1 cellular context compared by ENCODE assay signal in genomic region chr11:306645-307371, GRCh38.
A peak's percentile ranks its signal among the peaks of the same experiment; 100 is the strongest.
TF ChIP-seq lines count a peak whose summit lies in the region.

No MANE protein-coding gene starts in this region.

TF ChIP-seq in HepG2, 621 proteins besides CTCF, POLR2A, EP300 and RAD21:
- TF ChIP-seq THRA (CRISPR knock-in tag; IDR thresholded peaks at IDR 0.05; ENCODE audit: borderline replicate concordance) (0 out of 2 replicates have a peak, but pooled peaks have one; percentile 21), KMT2B (CRISPR knock-in tag; IDR thresholded peaks at IDR 0.05) (no peak), ZNF33B (CRISPR knock-in tag; IDR thresholded peaks at IDR 0.05) (no peak), ZBTB38 (CRISPR knock-in tag; IDR thresholded peaks at IDR 0.05) (peak; percentile 98), HIVEP1 (CRISPR knock-in tag; IDR thresholded peaks at IDR 0.05) (0 out of 2 replicates have a peak, but pooled peaks have one; percentile 33), ZFY (CRISPR knock-in tag; IDR thresholded peaks at IDR 0.05) (peak; percentile 35; the same call in 1 of the 2 replicates), NFKB2 (CRISPR knock-in tag; IDR thresholded peaks at IDR 0.05; ENCODE audit: borderline replicate concordance) (peak; percentile 42; the same call in 1 of the 2 replicates), RARA (CRISPR knock-in tag; IDR thresholded peaks at IDR 0.05) (peak; percentile 56), HNRNPL (IDR thresholded peaks at IDR 0.05; ENCODE audit: low read depth, low read length) (0 out of 2 replicates have a peak, but pooled peaks have one; percentile 15), ZNF501 (CRISPR knock-in tag; IDR thresholded peaks at IDR 0.05) (no peak), ELF1 (CRISPR knock-in tag; IDR thresholded peaks at IDR 0.05) (0 out of 2 replicates have a peak, but pooled peaks have one; percentile 14), PRPF4 (IDR thresholded peaks at IDR 0.05; ENCODE audit: low read depth, low read length, poor library complexity, severe bottlenecking) (peak; percentile 40), ZNF562 (CRISPR knock-in tag; IDR thresholded peaks at IDR 0.05; ENCODE audit: borderline replicate concordance) (no peak), ZNF234 (CRISPR knock-in tag; conservative IDR thresholded peaks at IDR 0.05) (no peak), KDM5B (CRISPR knock-in tag; IDR thresholded peaks at IDR 0.05; ENCODE audit: borderline replicate concordance) (0 out of 2 replicates have a peak, but pooled peaks have one; percentile 17), ZNF687 (CRISPR knock-in tag; IDR thresholded peaks at IDR 0.05) (peak; percentile 58), NR2F6 (IDR thresholded peaks at IDR 0.05) (no peak), NR2F6 (CRISPR knock-in tag; IDR thresholded peaks at IDR 0.05) (peak; percentile 24; the same call in 1 of the 2 replicates), SAP130 (CRISPR knock-in tag; IDR thresholded peaks at IDR 0.05; ENCODE audit: low read depth) (0 out of 2 replicates have a peak, but pooled peaks have one; percentile 16), ZNF407 (CRISPR knock-in tag; IDR thresholded peaks at IDR 0.05; ENCODE audit: not compliant biosample characterization) (no peak), ZNF746 (CRISPR knock-in tag; IDR thresholded peaks at IDR 0.05) (no peak), MYC (CRISPR knock-in tag; IDR thresholded peaks at IDR 0.05; ENCODE audit: borderline replicate concordance) (peak; percentile 40; the same call in 1 of the 2 replicates), GTF2F1 (IDR thresholded peaks at IDR 0.05; ENCODE audit: low read length) (no peak)
- TF ChIP-seq, protein P1, sequence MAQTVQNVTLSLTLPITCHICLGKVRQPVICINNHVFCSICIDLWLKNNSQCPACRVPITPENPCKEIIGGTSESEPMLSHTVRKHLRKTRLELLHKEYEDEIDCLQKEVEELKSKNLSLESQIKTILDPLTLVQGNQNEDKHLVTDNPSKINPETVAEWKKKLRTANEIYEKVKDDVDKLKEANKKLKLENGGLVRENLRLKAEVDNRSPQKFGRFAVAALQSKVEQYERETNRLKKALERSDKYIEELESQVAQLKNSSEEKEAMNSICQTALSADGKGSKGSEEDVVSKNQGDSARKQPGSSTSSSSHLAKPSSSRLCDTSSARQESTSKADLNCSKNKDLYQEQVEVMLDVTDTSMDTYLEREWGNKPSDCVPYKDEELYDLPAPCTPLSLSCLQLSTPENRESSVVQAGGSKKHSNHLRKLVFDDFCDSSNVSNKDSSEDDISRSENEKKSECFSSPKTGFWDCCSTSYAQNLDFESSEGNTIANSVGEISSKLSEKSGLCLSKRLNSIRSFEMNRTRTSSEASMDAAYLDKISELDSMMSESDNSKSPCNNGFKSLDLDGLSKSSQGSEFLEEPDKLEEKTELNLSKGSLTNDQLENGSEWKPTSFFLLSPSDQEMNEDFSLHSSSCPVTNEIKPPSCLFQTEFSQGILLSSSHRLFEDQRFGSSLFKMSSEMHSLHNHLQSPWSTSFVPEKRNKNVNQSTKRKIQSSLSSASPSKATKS (CRISPR knock-in tag; IDR thresholded peaks at IDR 0.05) = no peak
- TF ChIP-seq, protein P2, sequence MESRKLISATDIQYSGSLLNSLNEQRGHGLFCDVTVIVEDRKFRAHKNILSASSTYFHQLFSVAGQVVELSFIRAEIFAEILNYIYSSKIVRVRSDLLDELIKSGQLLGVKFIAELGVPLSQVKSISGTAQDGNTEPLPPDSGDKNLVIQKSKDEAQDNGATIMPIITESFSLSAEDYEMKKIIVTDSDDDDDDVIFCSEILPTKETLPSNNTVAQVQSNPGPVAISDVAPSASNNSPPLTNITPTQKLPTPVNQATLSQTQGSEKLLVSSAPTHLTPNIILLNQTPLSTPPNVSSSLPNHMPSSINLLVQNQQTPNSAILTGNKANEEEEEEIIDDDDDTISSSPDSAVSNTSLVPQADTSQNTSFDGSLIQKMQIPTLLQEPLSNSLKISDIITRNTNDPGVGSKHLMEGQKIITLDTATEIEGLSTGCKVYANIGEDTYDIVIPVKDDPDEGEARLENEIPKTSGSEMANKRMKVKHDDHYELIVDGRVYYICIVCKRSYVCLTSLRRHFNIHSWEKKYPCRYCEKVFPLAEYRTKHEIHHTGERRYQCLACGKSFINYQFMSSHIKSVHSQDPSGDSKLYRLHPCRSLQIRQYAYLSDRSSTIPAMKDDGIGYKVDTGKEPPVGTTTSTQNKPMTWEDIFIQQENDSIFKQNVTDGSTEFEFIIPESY (CRISPR knock-in tag; IDR thresholded peaks at IDR 0.05) = 0 out of 2 replicates have a peak, but pooled peaks have one; percentile 6
